ENCODE assay signal across 17 cellular contexts in genomic region chr7:95508780-95509179, GRCh38.
"Had no signal": no experiment of that assay in that cellular context is flagged by ENCODE, and none has a peak within 500 bp of the region (broad histone marks: within the 10 kb centered on the region; RNA-seq: fewer than 3 reads in every experiment).

No MANE protein-coding gene starts in this region.

- ATAC-seq: lower lobe of right lung, mucosa of descending colon, psoas muscle had no signal

- H3K9me3 ChIP-seq: lower lobe of right lung, mucosa of descending colon, ovary, psoas muscle, right atrium auricular region, vagina had no signal

- H3K27ac Mint-ChIP-seq: activated naive CD8-positive, alpha-beta T cell treated with anti-CD3 and anti-CD28 coated beads, Interleukin-2, amount 10 ng/mL, durations not matched to agents 7 days and 5 days; activated T-helper 1 cell treated with anti-CD3 and anti-CD28 coated beads, Interleukin-12 subunit alpha, Interleukin-12 subunit beta, Interleukin-2, Interleukin-4 antibody, amounts not matched to agents 30 ng/mL and 10 ng/mL and 1 ng/mL, durations not matched to agents 14 hours and 24 hours and 36 hours; nephron progenitor cell had no signal

- H3K4me3 ChIP-seq: coronary artery, lower lobe of right lung, mucosa of descending colon, ovary, psoas muscle, right atrium auricular region, vagina had no signal

- H3K4me3 Mint-ChIP-seq: activated naive CD8-positive, alpha-beta T cell treated with anti-CD3 and anti-CD28 coated beads, Interleukin-2, amount 10 ng/mL, durations not matched to agents 7 days and 5 days; activated T-helper 1 cell treated with anti-CD3 and anti-CD28 coated beads, Interleukin-12 subunit alpha, Interleukin-12 subunit beta, Interleukin-2, Interleukin-4 antibody, amounts not matched to agents 30 ng/mL and 10 ng/mL and 1 ng/mL, durations not matched to agents 14 hours and 24 hours and 36 hours; nephron progenitor cell had no signal

- H3K4me1 ChIP-seq: lower lobe of right lung, psoas muscle had no signal

- H3K36me3 Mint-ChIP-seq: activated naive CD8-positive, alpha-beta T cell treated with anti-CD3 and anti-CD28 coated beads, Interleukin-2, amount 10 ng/mL, durations not matched to agents 7 days and 5 days had no signal

- H3K27me3 ChIP-seq: ovary, right atrium auricular region, vagina had no signal

- H3K9me3 Mint-ChIP-seq: activated naive CD8-positive, alpha-beta T cell treated with anti-CD3 and anti-CD28 coated beads, Interleukin-2, amount 10 ng/mL, durations not matched to agents 7 days and 5 days; activated T-helper 1 cell treated with anti-CD3 and anti-CD28 coated beads, Interleukin-12 subunit alpha, Interleukin-12 subunit beta, Interleukin-2, Interleukin-4 antibody, amounts not matched to agents 30 ng/mL and 10 ng/mL and 1 ng/mL, durations not matched to agents 14 hours and 24 hours and 36 hours; nephron progenitor cell had no signal

- DNase-seq: activated CD4-positive, CD25-positive, alpha-beta regulatory T cell treated with anti-CD3 and anti-CD28 coated beads, Interleukin-2, amount 50 U/mL, for 72 hours; activated naive CD8-positive, alpha-beta T cell treated with anti-CD3 and anti-CD28 coated beads, Interleukin-2, amount 10 ng/mL, durations not matched to agents 7 days and 5 days; cerebellar nuclear complex; erythroblast; foreskin fibroblast; kidney; lower lobe of right lung; ovary; psoas muscle; stimulated activated CD4-positive, alpha-beta T cell treated with anti-CD3 and anti-CD28 coated beads, Interleukin-12 subunit alpha, Interleukin-12 subunit beta, amount 100 ng/mL, for 4 hours had no signal

- H3K36me3 ChIP-seq: lower lobe of right lung, ovary, right atrium auricular region, vagina, WERI-Rb-1 had no signal
